2 cellular contexts compared by ENCODE assay signal in the genomic region with DNA sequence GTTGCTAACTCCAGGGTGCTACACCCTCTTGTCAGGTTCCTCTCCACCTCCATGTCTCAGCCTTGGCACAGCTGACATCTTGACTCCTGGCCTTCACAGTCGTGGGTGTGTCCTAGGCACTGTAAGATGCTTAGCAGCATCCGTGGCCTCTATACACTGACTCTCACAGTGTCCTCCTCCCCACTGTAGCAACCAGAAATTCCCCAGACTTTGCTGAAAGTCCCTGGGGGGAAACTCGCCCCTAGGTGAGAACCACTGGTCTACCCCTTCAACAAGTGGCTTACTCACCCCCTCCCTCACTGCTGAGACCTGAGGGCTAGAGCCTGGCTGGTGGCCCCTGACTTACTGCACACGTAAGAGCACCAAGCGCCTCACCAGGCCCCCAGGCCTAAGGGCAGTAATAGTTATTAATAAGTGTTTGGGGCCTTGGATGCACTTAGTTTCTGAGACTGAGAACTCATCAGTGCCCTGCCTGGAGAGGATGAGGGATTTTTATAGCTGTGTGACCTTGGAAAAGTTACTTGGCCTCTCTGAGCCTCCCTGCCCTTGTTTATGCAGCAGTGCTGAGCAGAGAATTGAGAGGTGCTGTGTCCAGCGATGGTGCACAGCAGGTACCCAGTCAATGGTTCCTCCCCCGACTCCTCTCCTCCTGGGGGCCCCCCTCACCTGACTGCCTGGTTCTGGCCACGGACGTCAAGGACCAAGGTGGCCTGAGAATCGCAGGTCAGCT.
TF ChIP-seq lines count a peak whose summit lies in the region.

No MANE protein-coding gene starts in this region.

TF ChIP-seq in HepG2, 621 proteins besides CTCF, POLR2A, EP300 and RAD21:
- no peak for TF ChIP-seq FOXA3 (CRISPR knock-in tag; IDR thresholded peaks at IDR 0.05)
- TF ChIP-seq, protein P1, sequence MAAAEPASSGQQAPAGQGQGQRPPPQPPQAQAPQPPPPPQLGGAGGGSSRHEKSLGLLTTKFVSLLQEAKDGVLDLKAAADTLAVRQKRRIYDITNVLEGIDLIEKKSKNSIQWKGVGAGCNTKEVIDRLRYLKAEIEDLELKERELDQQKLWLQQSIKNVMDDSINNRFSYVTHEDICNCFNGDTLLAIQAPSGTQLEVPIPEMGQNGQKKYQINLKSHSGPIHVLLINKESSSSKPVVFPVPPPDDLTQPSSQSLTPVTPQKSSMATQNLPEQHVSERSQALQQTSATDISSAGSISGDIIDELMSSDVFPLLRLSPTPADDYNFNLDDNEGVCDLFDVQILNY (CRISPR knock-in tag; conservative IDR thresholded peaks at IDR 0.05) = no peak
- TF ChIP-seq, protein P2, sequence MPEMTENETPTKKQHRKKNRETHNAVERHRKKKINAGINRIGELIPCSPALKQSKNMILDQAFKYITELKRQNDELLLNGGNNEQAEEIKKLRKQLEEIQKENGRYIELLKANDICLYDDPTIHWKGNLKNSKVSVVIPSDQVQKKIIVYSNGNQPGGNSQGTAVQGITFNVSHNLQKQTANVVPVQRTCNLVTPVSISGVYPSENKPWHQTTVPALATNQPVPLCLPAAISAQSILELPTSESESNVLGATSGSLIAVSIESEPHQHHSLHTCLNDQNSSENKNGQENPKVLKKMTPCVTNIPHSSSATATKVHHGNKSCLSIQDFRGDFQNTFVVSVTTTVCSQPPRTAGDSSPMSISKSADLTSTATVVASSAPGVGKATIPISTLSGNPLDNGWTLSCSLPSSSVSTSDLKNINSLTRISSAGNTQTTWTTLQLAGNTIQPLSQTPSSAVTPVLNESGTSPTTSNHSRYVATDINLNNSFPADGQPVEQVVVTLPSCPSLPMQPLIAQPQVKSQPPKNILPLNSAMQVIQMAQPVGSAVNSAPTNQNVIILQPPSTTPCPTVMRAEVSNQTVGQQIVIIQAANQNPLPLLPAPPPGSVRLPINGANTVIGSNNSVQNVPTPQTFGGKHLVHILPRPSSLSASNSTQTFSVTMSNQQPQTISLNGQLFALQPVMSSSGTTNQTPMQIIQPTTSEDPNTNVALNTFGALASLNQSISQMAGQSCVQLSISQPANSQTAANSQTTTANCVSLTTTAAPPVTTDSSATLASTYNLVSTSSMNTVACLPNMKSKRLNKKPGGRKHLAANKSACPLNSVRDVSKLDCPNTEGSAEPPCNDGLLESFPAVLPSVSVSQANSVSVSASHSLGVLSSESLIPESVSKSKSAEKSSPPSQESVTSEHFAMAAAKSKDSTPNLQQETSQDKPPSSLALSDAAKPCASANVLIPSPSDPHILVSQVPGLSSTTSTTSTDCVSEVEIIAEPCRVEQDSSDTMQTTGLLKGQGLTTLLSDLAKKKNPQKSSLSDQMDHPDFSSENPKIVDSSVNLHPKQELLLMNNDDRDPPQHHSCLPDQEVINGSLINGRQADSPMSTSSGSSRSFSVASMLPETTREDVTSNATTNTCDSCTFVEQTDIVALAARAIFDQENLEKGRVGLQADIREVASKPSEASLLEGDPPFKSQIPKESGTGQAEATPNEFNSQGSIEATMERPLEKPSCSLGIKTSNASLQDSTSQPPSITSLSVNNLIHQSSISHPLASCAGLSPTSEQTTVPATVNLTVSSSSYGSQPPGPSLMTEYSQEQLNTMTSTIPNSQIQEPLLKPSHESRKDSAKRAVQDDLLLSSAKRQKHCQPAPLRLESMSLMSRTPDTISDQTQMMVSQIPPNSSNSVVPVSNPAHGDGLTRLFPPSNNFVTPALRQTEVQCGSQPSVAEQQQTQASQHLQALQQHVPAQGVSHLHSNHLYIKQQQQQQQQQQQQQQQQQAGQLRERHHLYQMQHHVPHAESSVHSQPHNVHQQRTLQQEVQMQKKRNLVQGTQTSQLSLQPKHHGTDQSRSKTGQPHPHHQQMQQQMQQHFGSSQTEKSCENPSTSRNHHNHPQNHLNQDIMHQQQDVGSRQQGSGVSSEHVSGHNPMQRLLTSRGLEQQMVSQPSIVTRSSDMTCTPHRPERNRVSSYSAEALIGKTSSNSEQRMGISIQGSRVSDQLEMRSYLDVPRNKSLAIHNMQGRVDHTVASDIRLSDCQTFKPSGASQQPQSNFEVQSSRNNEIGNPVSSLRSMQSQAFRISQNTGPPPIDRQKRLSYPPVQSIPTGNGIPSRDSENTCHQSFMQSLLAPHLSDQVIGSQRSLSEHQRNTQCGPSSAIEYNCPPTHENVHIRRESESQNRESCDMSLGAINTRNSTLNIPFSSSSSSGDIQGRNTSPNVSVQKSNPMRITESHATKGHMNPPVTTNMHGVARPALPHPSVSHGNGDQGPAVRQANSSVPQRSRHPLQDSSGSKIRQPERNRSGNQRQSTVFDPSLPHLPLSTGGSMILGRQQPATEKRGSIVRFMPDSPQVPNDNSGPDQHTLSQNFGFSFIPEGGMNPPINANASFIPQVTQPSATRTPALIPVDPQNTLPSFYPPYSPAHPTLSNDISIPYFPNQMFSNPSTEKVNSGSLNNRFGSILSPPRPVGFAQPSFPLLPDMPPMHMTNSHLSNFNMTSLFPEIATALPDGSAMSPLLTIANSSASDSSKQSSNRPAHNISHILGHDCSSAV (CRISPR knock-in tag; IDR thresholded peaks at IDR 0.05; ENCODE audit: borderline replicate concordance) = no peak
- no peak for TF ChIP-seq FOSL2 (CRISPR knock-in tag; IDR thresholded peaks at IDR 0.05)
- TF ChIP-seq, protein P3, sequence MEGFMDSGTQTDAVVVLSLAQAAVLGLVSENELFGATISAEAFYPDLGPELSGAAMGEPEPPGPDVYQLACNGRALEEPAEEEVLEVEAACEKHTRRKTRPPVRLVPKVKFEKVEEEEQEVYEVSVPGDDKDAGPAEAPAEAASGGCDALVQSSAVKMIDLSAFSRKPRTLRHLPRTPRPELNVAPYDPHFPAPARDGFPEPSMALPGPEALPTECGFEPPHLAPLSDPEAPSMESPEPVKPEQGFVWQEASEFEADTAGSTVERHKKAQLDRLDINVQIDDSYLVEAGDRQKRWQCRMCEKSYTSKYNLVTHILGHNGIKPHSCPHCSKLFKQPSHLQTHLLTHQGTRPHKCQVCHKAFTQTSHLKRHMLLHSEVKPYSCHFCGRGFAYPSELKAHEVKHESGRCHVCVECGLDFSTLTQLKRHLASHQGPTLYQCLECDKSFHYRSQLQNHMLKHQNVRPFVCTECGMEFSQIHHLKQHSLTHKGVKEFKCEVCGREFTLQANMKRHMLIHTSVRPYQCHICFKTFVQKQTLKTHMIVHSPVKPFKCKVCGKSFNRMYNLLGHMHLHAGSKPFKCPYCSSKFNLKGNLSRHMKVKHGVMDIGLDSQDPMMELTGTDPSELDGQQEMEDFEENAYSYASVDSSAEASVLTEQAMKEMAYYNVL (CRISPR knock-in tag; IDR thresholded peaks at IDR 0.05; ENCODE audit: borderline replicate concordance) = no peak
- no peak for TF ChIP-seq EZH2 (conservative IDR thresholded peaks at IDR 0.05; ENCODE audit: low read depth, low read length)
- TF ChIP-seq ZNF768 (CRISPR knock-in tag; IDR thresholded peaks at IDR 0.05) = peak; percentile 96

TF ChIP-seq in GM12878, 131 proteins besides CTCF, POLR2A, EP300 and RAD21 (continues in another document):
- peak; percentile 92 for TF ChIP-seq SMARCA5 (IDR thresholded peaks at IDR 0.05)
- no peak for TF ChIP-seq MEF2A (IDR thresholded peaks at IDR 0.05; ENCODE audit: insufficient read depth, low read depth, low read length)
- TF ChIP-seq MEF2B (IDR thresholded peaks at IDR 0.05; ENCODE audit: partially characterized antibody, poor library complexity, severe bottlenecking) = peak; percentile 92
- 0 out of 2 replicates have a peak, but pooled peaks have one; percentile 54 for TF ChIP-seq GATAD2B (conservative IDR thresholded peaks at IDR 0.05; ENCODE audit: low read depth)
- no peak for TF ChIP-seq RFX5 (IDR thresholded peaks at IDR 0.05; ENCODE audit: low read depth, low read length)
- no peak for TF ChIP-seq TCF3 (IDR thresholded peaks at IDR 0.05; ENCODE audit: borderline replicate concordance, insufficient read depth, low read depth, low read length)
- no peak for TF ChIP-seq PML (IDR thresholded peaks at IDR 0.05; ENCODE audit: low read length)
- TF ChIP-seq, protein P4, sequence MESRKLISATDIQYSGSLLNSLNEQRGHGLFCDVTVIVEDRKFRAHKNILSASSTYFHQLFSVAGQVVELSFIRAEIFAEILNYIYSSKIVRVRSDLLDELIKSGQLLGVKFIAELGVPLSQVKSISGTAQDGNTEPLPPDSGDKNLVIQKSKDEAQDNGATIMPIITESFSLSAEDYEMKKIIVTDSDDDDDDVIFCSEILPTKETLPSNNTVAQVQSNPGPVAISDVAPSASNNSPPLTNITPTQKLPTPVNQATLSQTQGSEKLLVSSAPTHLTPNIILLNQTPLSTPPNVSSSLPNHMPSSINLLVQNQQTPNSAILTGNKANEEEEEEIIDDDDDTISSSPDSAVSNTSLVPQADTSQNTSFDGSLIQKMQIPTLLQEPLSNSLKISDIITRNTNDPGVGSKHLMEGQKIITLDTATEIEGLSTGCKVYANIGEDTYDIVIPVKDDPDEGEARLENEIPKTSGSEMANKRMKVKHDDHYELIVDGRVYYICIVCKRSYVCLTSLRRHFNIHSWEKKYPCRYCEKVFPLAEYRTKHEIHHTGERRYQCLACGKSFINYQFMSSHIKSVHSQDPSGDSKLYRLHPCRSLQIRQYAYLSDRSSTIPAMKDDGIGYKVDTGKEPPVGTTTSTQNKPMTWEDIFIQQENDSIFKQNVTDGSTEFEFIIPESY (IDR thresholded peaks at IDR 0.05) = no peak
- TF ChIP-seq CEBPB (IDR thresholded peaks at IDR 0.05; ENCODE audit: borderline replicate concordance in 1 of 2, low read depth in 2 of 2, low read length in 2 of 2) = no peak
- TF ChIP-seq SRF (IDR thresholded peaks at IDR 0.05; ENCODE audit: low read depth in 2 of 2, low read length in 2 of 2) = no peak
- no peak for TF ChIP-seq POLR2AphosphoS2 (IDR thresholded peaks at IDR 0.05; ENCODE audit: low read depth, low read length)
- TF ChIP-seq, protein P5, sequence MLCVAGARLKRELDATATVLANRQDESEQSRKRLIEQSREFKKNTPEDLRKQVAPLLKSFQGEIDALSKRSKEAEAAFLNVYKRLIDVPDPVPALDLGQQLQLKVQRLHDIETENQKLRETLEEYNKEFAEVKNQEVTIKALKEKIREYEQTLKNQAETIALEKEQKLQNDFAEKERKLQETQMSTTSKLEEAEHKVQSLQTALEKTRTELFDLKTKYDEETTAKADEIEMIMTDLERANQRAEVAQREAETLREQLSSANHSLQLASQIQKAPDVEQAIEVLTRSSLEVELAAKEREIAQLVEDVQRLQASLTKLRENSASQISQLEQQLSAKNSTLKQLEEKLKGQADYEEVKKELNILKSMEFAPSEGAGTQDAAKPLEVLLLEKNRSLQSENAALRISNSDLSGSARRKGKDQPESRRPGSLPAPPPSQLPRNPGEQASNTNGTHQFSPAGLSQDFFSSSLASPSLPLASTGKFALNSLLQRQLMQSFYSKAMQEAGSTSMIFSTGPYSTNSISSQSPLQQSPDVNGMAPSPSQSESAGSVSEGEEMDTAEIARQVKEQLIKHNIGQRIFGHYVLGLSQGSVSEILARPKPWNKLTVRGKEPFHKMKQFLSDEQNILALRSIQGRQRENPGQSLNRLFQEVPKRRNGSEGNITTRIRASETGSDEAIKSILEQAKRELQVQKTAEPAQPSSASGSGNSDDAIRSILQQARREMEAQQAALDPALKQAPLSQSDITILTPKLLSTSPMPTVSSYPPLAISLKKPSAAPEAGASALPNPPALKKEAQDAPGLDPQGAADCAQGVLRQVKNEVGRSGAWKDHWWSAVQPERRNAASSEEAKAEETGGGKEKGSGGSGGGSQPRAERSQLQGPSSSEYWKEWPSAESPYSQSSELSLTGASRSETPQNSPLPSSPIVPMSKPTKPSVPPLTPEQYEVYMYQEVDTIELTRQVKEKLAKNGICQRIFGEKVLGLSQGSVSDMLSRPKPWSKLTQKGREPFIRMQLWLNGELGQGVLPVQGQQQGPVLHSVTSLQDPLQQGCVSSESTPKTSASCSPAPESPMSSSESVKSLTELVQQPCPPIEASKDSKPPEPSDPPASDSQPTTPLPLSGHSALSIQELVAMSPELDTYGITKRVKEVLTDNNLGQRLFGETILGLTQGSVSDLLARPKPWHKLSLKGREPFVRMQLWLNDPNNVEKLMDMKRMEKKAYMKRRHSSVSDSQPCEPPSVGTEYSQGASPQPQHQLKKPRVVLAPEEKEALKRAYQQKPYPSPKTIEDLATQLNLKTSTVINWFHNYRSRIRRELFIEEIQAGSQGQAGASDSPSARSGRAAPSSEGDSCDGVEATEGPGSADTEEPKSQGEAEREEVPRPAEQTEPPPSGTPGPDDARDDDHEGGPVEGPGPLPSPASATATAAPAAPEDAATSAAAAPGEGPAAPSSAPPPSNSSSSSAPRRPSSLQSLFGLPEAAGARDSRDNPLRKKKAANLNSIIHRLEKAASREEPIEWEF (IDR thresholded peaks at IDR 0.05; ENCODE audit: insufficient replicate concordance, low read depth, low read length) = no peak
- TF ChIP-seq, protein P6, sequence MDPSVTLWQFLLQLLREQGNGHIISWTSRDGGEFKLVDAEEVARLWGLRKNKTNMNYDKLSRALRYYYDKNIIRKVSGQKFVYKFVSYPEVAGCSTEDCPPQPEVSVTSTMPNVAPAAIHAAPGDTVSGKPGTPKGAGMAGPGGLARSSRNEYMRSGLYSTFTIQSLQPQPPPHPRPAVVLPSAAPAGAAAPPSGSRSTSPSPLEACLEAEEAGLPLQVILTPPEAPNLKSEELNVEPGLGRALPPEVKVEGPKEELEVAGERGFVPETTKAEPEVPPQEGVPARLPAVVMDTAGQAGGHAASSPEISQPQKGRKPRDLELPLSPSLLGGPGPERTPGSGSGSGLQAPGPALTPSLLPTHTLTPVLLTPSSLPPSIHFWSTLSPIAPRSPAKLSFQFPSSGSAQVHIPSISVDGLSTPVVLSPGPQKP (IDR thresholded peaks at IDR 0.05; ENCODE audit: low read depth, low read length) = no peak
- TF ChIP-seq, protein P7, sequence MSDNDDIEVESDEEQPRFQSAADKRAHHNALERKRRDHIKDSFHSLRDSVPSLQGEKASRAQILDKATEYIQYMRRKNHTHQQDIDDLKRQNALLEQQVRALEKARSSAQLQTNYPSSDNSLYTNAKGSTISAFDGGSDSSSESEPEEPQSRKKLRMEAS (IDR thresholded peaks at IDR 0.05; ENCODE audit: low read depth, low read length) = no peak
- no peak for TF ChIP-seq NR2C1 (IDR thresholded peaks at IDR 0.05)
- TF ChIP-seq FOS (IDR thresholded peaks at IDR 0.05; ENCODE audit: borderline replicate concordance, extremely low read depth, insufficient read length) = no peak
- TF ChIP-seq, protein P8, sequence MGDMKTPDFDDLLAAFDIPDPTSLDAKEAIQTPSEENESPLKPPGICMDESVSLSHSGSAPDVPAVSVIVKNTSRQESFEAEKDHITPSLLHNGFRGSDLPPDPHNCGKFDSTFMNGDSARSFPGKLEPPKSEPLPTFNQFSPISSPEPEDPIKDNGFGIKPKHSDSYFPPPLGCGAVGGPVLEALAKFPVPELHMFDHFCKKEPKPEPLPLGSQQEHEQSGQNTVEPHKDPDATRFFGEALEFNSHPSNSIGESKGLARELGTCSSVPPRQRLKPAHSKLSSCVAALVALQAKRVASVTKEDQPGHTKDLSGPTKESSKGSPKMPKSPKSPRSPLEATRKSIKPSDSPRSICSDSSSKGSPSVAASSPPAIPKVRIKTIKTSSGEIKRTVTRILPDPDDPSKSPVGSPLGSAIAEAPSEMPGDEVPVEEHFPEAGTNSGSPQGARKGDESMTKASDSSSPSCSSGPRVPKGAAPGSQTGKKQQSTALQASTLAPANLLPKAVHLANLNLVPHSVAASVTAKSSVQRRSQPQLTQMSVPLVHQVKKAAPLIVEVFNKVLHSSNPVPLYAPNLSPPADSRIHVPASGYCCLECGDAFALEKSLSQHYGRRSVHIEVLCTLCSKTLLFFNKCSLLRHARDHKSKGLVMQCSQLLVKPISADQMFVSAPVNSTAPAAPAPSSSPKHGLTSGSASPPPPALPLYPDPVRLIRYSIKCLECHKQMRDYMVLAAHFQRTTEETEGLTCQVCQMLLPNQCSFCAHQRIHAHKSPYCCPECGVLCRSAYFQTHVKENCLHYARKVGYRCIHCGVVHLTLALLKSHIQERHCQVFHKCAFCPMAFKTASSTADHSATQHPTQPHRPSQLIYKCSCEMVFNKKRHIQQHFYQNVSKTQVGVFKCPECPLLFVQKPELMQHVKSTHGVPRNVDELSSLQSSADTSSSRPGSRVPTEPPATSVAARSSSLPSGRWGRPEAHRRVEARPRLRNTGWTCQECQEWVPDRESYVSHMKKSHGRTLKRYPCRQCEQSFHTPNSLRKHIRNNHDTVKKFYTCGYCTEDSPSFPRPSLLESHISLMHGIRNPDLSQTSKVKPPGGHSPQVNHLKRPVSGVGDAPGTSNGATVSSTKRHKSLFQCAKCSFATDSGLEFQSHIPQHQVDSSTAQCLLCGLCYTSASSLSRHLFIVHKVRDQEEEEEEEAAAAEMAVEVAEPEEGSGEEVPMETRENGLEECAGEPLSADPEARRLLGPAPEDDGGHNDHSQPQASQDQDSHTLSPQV (IDR thresholded peaks at IDR 0.05) = no peak
- peak in 1 of 2 experiments; percentile 17; a peak in 1 of 4 replicates for TF ChIP-seq IKZF2 (IDR thresholded peaks at IDR 0.05)
